11 cellular contexts compared by ENCODE assay signal in the genomic region with DNA sequence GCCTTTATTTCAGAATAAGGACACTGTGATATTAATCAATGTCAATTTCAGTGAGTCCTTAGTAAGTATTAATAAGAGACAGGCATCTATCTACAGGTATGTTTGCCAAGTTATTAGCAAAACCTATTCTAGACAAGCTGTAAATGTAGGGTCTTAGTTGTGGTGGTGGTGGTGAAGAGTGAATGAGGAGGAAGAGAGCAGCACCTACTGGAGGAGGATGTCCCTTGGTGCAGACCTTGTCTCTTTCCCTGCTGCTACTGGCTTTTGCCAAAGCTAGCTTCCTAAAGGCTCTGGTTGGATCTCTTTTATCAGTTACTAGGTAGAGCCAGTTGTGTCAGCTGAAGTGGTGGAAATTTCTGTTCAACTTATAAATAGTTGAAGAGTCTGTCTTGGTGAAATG.
DNase-seq lines count a peak whose midpoint lies in the region; ATAC-seq, FAIRE-seq and TF ChIP-seq lines count a peak whose summit lies in the region.
"Had no signal": no experiment of that assay in that cellular context is flagged by ENCODE, and none has a peak within 500 bp of the region (broad histone marks: within the 10 kb centered on the region; RNA-seq: fewer than 3 reads in every experiment).

No MANE protein-coding gene starts in this region.

- H3K27me3 ChIP-seq in Caco-2 (replicated peaks; ENCODE audit: control insufficient read depth, insufficient read depth, low read length) = no peaks in the 10 kb centered on the region
- H3K27me3 ChIP-seq in foreskin keratinocyte = no peaks in the 10 kb centered on the region

- TF ChIP-seq POLR2A in NB4 (IDR thresholded peaks at IDR 0.05; ENCODE audit: extremely low read depth, insufficient read length) = no peak

- DNase-seq in Caco-2 (peak; percentile 23 to 42), NB4 (ENCODE audit: low read depth) (peak; percentile 45), foreskin keratinocyte (no peak), RCC 7860 (ENCODE audit: low spot score) (no peak)
- no peak for DNase-seq in stimulated activated CD4-positive, alpha-beta T cell treated with anti-CD3 and anti-CD28 coated beads, Interleukin-4, amount 100 ng/mL, for 4 hours
- DNase-seq: activated CD8-positive, alpha-beta memory T cell treated with anti-CD3 and anti-CD28 coated beads, Interleukin-2, amount 50 U/mL, for 4 hours; NCI-H2081 treated with DMSO at 0.1 percent for 48 hours; small intestine had no signal

- H3K4me3 ChIP-seq in Caco-2 (ENCODE audit: low read depth, low read length) (no peak overlapping the region), NB4 (ENCODE audit: low read depth, low read length) (no peak overlapping the region)

- FAIRE-seq in RCC 7860 (lab: Jason Lieb, UNC) = no peak
- FAIRE-seq: small intestine had no signal

- H3K4me3 Mint-ChIP-seq in Caco-2 (ENCODE audit: unreplicated experiment) = no peak overlapping the region

- intact Hi-C loops in Caco-2 (cut with micrococcal nuclease; ENCODE audit: unreplicated experiment) = loop anchor here (1.0 to 2.0 kb wide), 2 partner anchors 305 to 470 kb away; a partner anchor contains a TSS

- no peaks in the 10 kb centered on the region; the same call in 1 of the 2 replicates for H3K36me3 ChIP-seq in Caco-2 (ENCODE audit: control insufficient read depth, insufficient read depth, low read length)

- no peaks in the 10 kb centered on the region for H3K27me3 Mint-ChIP-seq in Caco-2 (ENCODE audit: insufficient read depth, unreplicated experiment)

- H3K4me1 Mint-ChIP-seq in Caco-2 (ENCODE audit: low read depth, unreplicated experiment) = no peaks in the 10 kb centered on the region

- CTCF ChIA-PET in Caco-2 (lab: Charles Lee) = interaction anchor here (0.5 kb wide), 1 partner anchor 174 kb away, joined by 4 read pairs; no protein-coding TSS in a partner anchor

- BruUV-seq in Caco-2 (replicated peaks; lab: Mats Ljungman, UMichigan) = no TSS peak

- H3K36me3 Mint-ChIP-seq in Caco-2 (ENCODE audit: insufficient read depth, unreplicated experiment) = no peaks in the 10 kb centered on the region

- H3K4me1 ChIP-seq in Caco-2 (no peaks in the 10 kb centered on the region), foreskin keratinocyte (peaks cover 5% of the 10 kb centered on the region)

- no peak overlapping the region for H3K27ac Mint-ChIP-seq in Caco-2 (ENCODE audit: unreplicated experiment)

- no peaks in the 10 kb centered on the region for H3K9me3 ChIP-seq in Caco-2

- TF ChIP-seq CTCF in Caco-2 (IDR thresholded peaks at IDR 0.05; ENCODE audit: insufficient read depth in 1 of 2, low read depth in 1 of 2, low read length in 1 of 2, severe bottlenecking in 1 of 2, unreplicated experiment in 1 of 2) = no peak
- TF ChIP-seq CTCF in NB4 (IDR thresholded peaks at IDR 0.05; ENCODE audit: low read depth, low read length) = peak; percentile 37
- peak; percentile 47 for TF ChIP-seq CTCF in foreskin keratinocyte (conservative IDR thresholded peaks at IDR 0.05)

- POLR2A ChIA-PET in Caco-2 (lab: Charles Lee) = interaction anchor here (0.5 kb wide), 1 partner anchor 237 kb away, joined by 3 read pairs; no protein-coding TSS in a partner anchor

- H3K9me3 Mint-ChIP-seq in Caco-2 (ENCODE audit: unreplicated experiment) = no peaks in the 10 kb centered on the region

- ATAC-seq in GM21367 (IDR thresholded peaks at IDR 0.05; ENCODE audit: unreplicated experiment) = peak; percentile 76
- ATAC-seq in foreskin keratinocyte = no peak
- no peak for ATAC-seq in HG02981 (IDR thresholded peaks at IDR 0.05; ENCODE audit: unreplicated experiment)
- no peak for ATAC-seq in HG02870 (IDR thresholded peaks at IDR 0.05; ENCODE audit: unreplicated experiment)

- no peak overlapping the region for H3K27ac ChIP-seq in foreskin keratinocyte

Comparison
In these comparisons a context has a peak if more than half of its experiments do, and no peak if none do; other contexts are left out.
1. DNase-seq: peak in Caco-2 (2 of 2) and NB4 (single experiment); none in foreskin keratinocyte (0 of 2), stimulated activated CD4-positive, alpha-beta T cell treated with anti-CD3 and anti-CD28 coated beads, Interleukin-4, amount 100 ng/mL, for 4 hours (0 of 2) and RCC 7860 (single experiment).
2. CTCF ChIP-seq: peak in NB4 (single experiment) and foreskin keratinocyte (single experiment); none in Caco-2 (0 of 2).